Comparison of ENCODE assay signal across 7 cellular contexts in genomic region chr16:528111-529011, GRCh38. TPM values are rescaled to one million over a fixed set of nuclear protein-coding genes. Genes with fewer than 3 reads are reported as not detected.
A peak's percentile ranks its signal among the peaks of the same experiment; 100 is the strongest.
DNase-seq lines count a peak whose midpoint lies in the region; ATAC-seq and TF ChIP-seq lines count a peak whose summit lies in the region.

No MANE protein-coding gene starts in this region.

- H3K27me3 ChIP-seq in brain microvascular endothelial cell (replicated peaks) = no peaks in the 10 kb centered on the region

- H3K9me3 Mint-ChIP-seq in stimulated activated naive CD8-positive, alpha-beta T cell treated with anti-CD3 and anti-CD28 coated beads, Interleukin-15, Interleukin-2, amounts not matched to agents 100 ng/mL and 50 ng/mL, for 24 hours = no peaks in the 10 kb centered on the region

- H3K27me3 Mint-ChIP-seq in stimulated activated naive CD8-positive, alpha-beta T cell treated with anti-CD3 and anti-CD28 coated beads, Interleukin-15, Interleukin-2, amounts not matched to agents 100 ng/mL and 50 ng/mL, for 24 hours = no peaks in the 10 kb centered on the region

- H3K4me3 ChIP-seq in brain microvascular endothelial cell (ENCODE audit: low read depth, low read length) = peak overlapping the region; percentile 74
- peak overlapping the region; percentile 48 for H3K4me3 ChIP-seq in lower leg skin (ENCODE audit: low read depth, poor library complexity, severe bottlenecking)

- peak overlapping the region; percentile 45 for H3K27ac ChIP-seq in brain microvascular endothelial cell

- H3K4me3 Mint-ChIP-seq in stimulated activated naive CD8-positive, alpha-beta T cell treated with anti-CD3 and anti-CD28 coated beads, Interleukin-15, Interleukin-2, amounts not matched to agents 100 ng/mL and 50 ng/mL, for 24 hours = peak overlapping the region; percentile 92

- 1 to 8% methylated on average over 10 to 11 of the region's 55 CpGs for WGBS in lower leg skin, 2 donors

- no peak for TF ChIP-seq POLR2A in lower leg skin (IDR thresholded peaks at IDR 0.05)

- peak overlapping the region; percentile 94 for H3K27ac Mint-ChIP-seq in stimulated activated naive CD8-positive, alpha-beta T cell treated with anti-CD3 and anti-CD28 coated beads, Interleukin-15, Interleukin-2, amounts not matched to agents 100 ng/mL and 50 ng/mL, for 24 hours

- peaks cover 54% of the 10 kb centered on the region for H3K4me1 Mint-ChIP-seq in stimulated activated naive CD8-positive, alpha-beta T cell treated with anti-CD3 and anti-CD28 coated beads, Interleukin-15, Interleukin-2, amounts not matched to agents 100 ng/mL and 50 ng/mL, for 24 hours (ENCODE audit: low read depth)

- TF ChIP-seq CTCF in brain microvascular endothelial cell (IDR thresholded peaks at IDR 0.05; ENCODE audit: low read depth, low read length, missing control alignments) (no peak), lower leg skin (IDR thresholded peaks at IDR 0.05) (no peak)

- no peak for DNase-seq in brain microvascular endothelial cell
- DNase-seq in lower leg skin (ENCODE audit: low spot score in 2 of 2) = peak; percentile 55 to 91
- DNase-seq in NCI-H524 treated with DMSO at 0.1 percent for 48 hours (lab: John Stamatoyannopoulos, UW) = no peak

- in situ Hi-C loops in brain microvascular endothelial cell (cut with HindIII; ENCODE audit: low pct_ligation_motif_present, low sequenced_read_pairs) = no loop called here

- H3K36me3 ChIP-seq in brain microvascular endothelial cell (replicated peaks) = no peaks in the 10 kb centered on the region

- intact Hi-C loops in lower leg skin (cut with DNase I; ENCODE audit: low total_unique reads) = no loop called here

- ATAC-seq in GM18520 (IDR thresholded peaks at IDR 0.05; ENCODE audit: unreplicated experiment) = peak; percentile 3
- ATAC-seq in HG03097 (IDR thresholded peaks at IDR 0.05; ENCODE audit: low FRiP score, unreplicated experiment) = peak; percentile 8
- ATAC-seq in SK-N-SH treated with all-trans-retinoic acid at 6 μM for 48 hours = peak; percentile 8

- peaks cover 4% of the 10 kb centered on the region for H3K36me3 Mint-ChIP-seq in stimulated activated naive CD8-positive, alpha-beta T cell treated with anti-CD3 and anti-CD28 coated beads, Interleukin-15, Interleukin-2, amounts not matched to agents 100 ng/mL and 50 ng/mL, for 24 hours (ENCODE audit: low read depth)

TF ChIP-seq in SK-N-SH treated with all-trans-retinoic acid at 6 μM for 48 hours, 23 proteins besides CTCF, POLR2A, EP300 and RAD21:
- TF ChIP-seq TOX (CRISPR knock-in tag; IDR thresholded peaks at IDR 0.05; ENCODE audit: borderline replicate concordance) (no peak), PPARA (CRISPR knock-in tag; IDR thresholded peaks at IDR 0.05; ENCODE audit: borderline replicate concordance) (no peak), ZC3H10 (CRISPR knock-in tag; IDR thresholded peaks at IDR 0.05) (no peak), GLIS3 (CRISPR knock-in tag; IDR thresholded peaks at IDR 0.05) (no peak), SNAI2 (CRISPR knock-in tag; IDR thresholded peaks at IDR 0.05) (no peak), RARB (CRISPR knock-in tag; IDR thresholded peaks at IDR 0.05) (no peak), ISL1 (CRISPR knock-in tag; IDR thresholded peaks at IDR 0.05) (no peak), ZFP3 (CRISPR knock-in tag; IDR thresholded peaks at IDR 0.05) (no peak)

RNA-seq across cellular contexts. Expression of gene CAPN15, which starts 0.8 kb away (rescaled TPM):
- 10 to 100 TPM; 80.8 to 95.5 (median 84.6) TPM for total RNA-seq in lower leg skin

RNA-seq across cellular contexts. Expression of gene PRR35, which starts 31.8 kb away (rescaled TPM):
- total RNA-seq in lower leg skin = not detected

RNA-seq across cellular contexts. Expression of gene NHLRC4, which starts 38.4 kb away (rescaled TPM):
- total RNA-seq in lower leg skin = 1 to 10 TPM in 1 of 4 donors, under 1 TPM in 3; 0.49 to 1.0 (median 0.57) TPM

RNA-seq across cellular contexts. Expression of gene PIGQ, which starts 41.4 kb away (rescaled TPM):
- 10 to 100 TPM; 33.2 to 46.1 (median 43.5) TPM for total RNA-seq in lower leg skin

Comparison
In these comparisons a context has a peak if more than half of its experiments do, and no peak if none do; other contexts are left out.
1. DNase-seq: peak in lower leg skin (2 of 2); none in brain microvascular endothelial cell (single experiment) and NCI-H524 treated with DMSO at 0.1 percent for 48 hours (single experiment).
2. Peak in every context shown above with its lines, with median percentiles within 50 percentile points of each other: ATAC-seq.